Comparison of ENCODE assay signal across 1 cellular context in the genomic region with DNA sequence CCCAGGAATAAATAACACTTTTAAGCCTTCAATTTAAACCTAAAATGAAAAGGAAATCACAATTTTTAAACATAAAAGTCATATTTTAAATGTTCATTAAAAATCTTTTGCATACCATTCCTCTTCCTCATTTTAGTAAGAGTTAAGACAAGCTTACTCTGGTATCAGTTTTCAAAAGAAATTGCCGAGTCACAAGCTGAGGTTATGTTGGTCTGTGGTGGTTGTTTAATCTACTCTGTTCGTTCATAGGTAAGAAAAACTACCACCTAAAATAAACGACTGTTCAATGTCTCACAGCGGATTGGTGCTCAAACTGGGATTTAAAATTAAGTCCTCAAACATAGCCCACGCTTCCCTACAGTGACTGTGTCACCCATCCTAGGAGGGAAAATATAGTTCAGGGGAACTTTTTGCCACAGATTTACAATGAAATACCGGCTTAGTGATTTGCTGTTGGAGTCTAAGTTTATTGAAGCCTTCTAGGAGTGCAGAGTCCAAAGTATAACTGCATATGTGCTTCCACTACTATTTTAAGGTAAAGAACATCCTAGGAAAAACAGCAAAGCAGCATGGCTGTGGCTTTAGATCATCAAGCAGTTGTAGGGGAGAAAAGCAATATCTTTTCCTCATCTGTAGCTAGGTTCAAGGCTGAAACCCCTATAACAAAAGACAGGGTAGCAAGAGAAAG.
TF ChIP-seq lines count a peak whose summit lies in the region.

No MANE protein-coding gene starts in this region.

TF ChIP-seq in HCT116, 20 proteins besides CTCF, POLR2A, EP300 and RAD21:
- TF ChIP-seq EGR1 (IDR thresholded peaks at IDR 0.05; ENCODE audit: low read depth), result no peak
- TF ChIP-seq POLR2AphosphoS5 (IDR thresholded peaks at IDR 0.05; ENCODE audit: low read depth, low read length), result no peak
- TF ChIP-seq SP1 (IDR thresholded peaks at IDR 0.05; ENCODE audit: low read depth), result no peak
- no peak for TF ChIP-seq YY1 (IDR thresholded peaks at IDR 0.05; ENCODE audit: extremely low read depth, insufficient replicate concordance, low read depth, low read length)
- no peak for TF ChIP-seq TCF7L2 (IDR thresholded peaks at IDR 0.05; ENCODE audit: borderline replicate concordance, extremely low read depth, insufficient read depth, insufficient read length)
- TF ChIP-seq, protein P1, sequence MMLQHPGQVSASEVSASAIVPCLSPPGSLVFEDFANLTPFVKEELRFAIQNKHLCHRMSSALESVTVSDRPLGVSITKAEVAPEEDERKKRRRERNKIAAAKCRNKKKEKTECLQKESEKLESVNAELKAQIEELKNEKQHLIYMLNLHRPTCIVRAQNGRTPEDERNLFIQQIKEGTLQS (IDR thresholded peaks at IDR 0.05), result no peak
- no peak for TF ChIP-seq ZFX (IDR thresholded peaks at IDR 0.05)
- no peak for TF ChIP-seq EZH2 (IDR thresholded peaks at IDR 0.05)
- no peak for TF ChIP-seq CBX3 (IDR thresholded peaks at IDR 0.05; ENCODE audit: low read depth)
- TF ChIP-seq, protein P2, sequence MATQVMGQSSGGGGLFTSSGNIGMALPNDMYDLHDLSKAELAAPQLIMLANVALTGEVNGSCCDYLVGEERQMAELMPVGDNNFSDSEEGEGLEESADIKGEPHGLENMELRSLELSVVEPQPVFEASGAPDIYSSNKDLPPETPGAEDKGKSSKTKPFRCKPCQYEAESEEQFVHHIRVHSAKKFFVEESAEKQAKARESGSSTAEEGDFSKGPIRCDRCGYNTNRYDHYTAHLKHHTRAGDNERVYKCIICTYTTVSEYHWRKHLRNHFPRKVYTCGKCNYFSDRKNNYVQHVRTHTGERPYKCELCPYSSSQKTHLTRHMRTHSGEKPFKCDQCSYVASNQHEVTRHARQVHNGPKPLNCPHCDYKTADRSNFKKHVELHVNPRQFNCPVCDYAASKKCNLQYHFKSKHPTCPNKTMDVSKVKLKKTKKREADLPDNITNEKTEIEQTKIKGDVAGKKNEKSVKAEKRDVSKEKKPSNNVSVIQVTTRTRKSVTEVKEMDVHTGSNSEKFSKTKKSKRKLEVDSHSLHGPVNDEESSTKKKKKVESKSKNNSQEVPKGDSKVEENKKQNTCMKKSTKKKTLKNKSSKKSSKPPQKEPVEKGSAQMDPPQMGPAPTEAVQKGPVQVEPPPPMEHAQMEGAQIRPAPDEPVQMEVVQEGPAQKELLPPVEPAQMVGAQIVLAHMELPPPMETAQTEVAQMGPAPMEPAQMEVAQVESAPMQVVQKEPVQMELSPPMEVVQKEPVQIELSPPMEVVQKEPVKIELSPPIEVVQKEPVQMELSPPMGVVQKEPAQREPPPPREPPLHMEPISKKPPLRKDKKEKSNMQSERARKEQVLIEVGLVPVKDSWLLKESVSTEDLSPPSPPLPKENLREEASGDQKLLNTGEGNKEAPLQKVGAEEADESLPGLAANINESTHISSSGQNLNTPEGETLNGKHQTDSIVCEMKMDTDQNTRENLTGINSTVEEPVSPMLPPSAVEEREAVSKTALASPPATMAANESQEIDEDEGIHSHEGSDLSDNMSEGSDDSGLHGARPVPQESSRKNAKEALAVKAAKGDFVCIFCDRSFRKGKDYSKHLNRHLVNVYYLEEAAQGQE (IDR thresholded peaks at IDR 0.05; ENCODE audit: low read depth), result no peak
TF ChIP-seq in HCT116: peak in this region for 0.
